In genomic region chr1:152189657-152190442, GRCh38 we compare ENCODE assay signal across 9 cellular contexts. TPM values are rescaled to one million over a fixed set of nuclear protein-coding genes. Genes with fewer than 3 reads are reported as not detected.
DNase-seq lines count a peak whose midpoint lies in the region; ATAC-seq, FAIRE-seq and TF ChIP-seq lines count a peak whose summit lies in the region.
"Had no signal": no experiment of that assay in that cellular context is flagged by ENCODE, and none has a peak within 500 bp of the region (broad histone marks: within the 10 kb centered on the region; RNA-seq: fewer than 3 reads in every experiment).

No MANE protein-coding gene starts in this region.

- H3K4me1 Mint-ChIP-seq in astrocyte (ENCODE audit: low read depth, unreplicated experiment): peaks cover 19% of the 10 kb centered on the region

- H2AFZ ChIP-seq in Loucy (ENCODE audit: low read length) (no peak overlapping the region), astrocyte (ENCODE audit: low read depth, low read length) (peak overlapping the region; percentile 80)

- no peak overlapping the region for H3K27ac ChIP-seq in astrocyte (ENCODE audit: low read depth, low read length)
- H3K27ac ChIP-seq in skin epidermis: peak overlapping the region in 4 of 21 experiments; percentile 15 to 67 (median 44)

- H3K9me3 ChIP-seq in Loucy (ENCODE audit: insufficient read depth, low read depth, low read length): no peaks in the 10 kb centered on the region
- no peaks in the 10 kb centered on the region for H3K9me3 ChIP-seq in astrocyte (ENCODE audit: insufficient read depth, low read depth, low read length)

- H3K27me3 Mint-ChIP-seq in astrocyte (ENCODE audit: low read depth, unreplicated experiment): peaks cover 12% of the 10 kb centered on the region

- TF ChIP-seq CTCF in GM12864 (IDR thresholded peaks at IDR 0.05; ENCODE audit: low read depth, low read length, missing control alignments) (peak; percentile 76), Loucy (conservative IDR thresholded peaks at IDR 0.05; ENCODE audit: low read length) (peak; percentile 90), astrocyte (IDR thresholded peaks at IDR 0.05; ENCODE audit: insufficient read depth, low read depth, low read length) (peak; percentile 76)

- peak; percentile 68 for FAIRE-seq in astrocyte (lab: Jason Lieb, UNC)

- no peaks in the 10 kb centered on the region for H3K9me3 Mint-ChIP-seq in astrocyte (ENCODE audit: unreplicated experiment)

- ATAC-seq in GM18873 (IDR thresholded peaks at IDR 0.05; ENCODE audit: low FRiP score, unreplicated experiment) (no peak), GM21825 (IDR thresholded peaks at IDR 0.05; ENCODE audit: unreplicated experiment) (no peak)

- no peaks in the 10 kb centered on the region for H3F3A ChIP-seq in Loucy (ENCODE audit: low read depth)

- H3K4me2 ChIP-seq in Loucy (ENCODE audit: low read depth, low read length, poor library complexity, severe bottlenecking) (no peak overlapping the region), astrocyte (ENCODE audit: low read length) (peak overlapping the region; percentile 83)

- H3K9ac ChIP-seq in Loucy (ENCODE audit: low read depth, low read length, poor library complexity, severe bottlenecking) (no peak overlapping the region), astrocyte (ENCODE audit: low read length) (peak overlapping the region; percentile 70)

- H3K4me3 ChIP-seq in GM12864 (ENCODE audit: low read depth, low read length): no peak overlapping the region; the same call in 1 of the 2 replicates
- H3K4me3 ChIP-seq in Loucy (ENCODE audit: low read length, poor library complexity, severe bottlenecking): no peak overlapping the region
- peak overlapping the region; percentile 54 for H3K4me3 ChIP-seq in astrocyte (ENCODE audit: insufficient read depth, low read depth, low read length)
- H3K4me3 ChIP-seq in skin epidermis: peak overlapping the region in 6 of 7 experiments; percentile 26 to 52 (median 43)

- H3K79me2 ChIP-seq in Loucy (ENCODE audit: insufficient read depth, low read length) (no peaks in the 10 kb centered on the region), astrocyte (ENCODE audit: insufficient read depth, low read length) (no peaks in the 10 kb centered on the region)

- H3K4me1 ChIP-seq in Loucy (ENCODE audit: insufficient read depth, low read length, poor library complexity, severe bottlenecking) (no peaks in the 10 kb centered on the region), astrocyte (ENCODE audit: insufficient read depth, low read length) (no peaks in the 10 kb centered on the region)

- DNase-seq in GM12864 (ENCODE audit: low read depth): peak; percentile 22
- peak in 4 of 5 experiments; percentile 33 to 67 (median 52) for DNase-seq in T-helper 2 cell
- DNase-seq in astrocyte (ENCODE audit: low read depth): peak; percentile 40
- DNase-seq in hypothalamus (lab: John Stamatoyannopoulos, UW): peak in 28 of 51 donors; percentile 1 to 57 (median 25)

- H3K4me3 Mint-ChIP-seq in astrocyte (ENCODE audit: unreplicated experiment): peak overlapping the region; percentile 74

- H3K9me2 ChIP-seq in Loucy (replicated peaks; ENCODE audit: low read depth, low read length): no peaks in the 10 kb centered on the region

- H3K36me3 ChIP-seq in Loucy (ENCODE audit: insufficient read depth, low read length) (no peaks in the 10 kb centered on the region), astrocyte (ENCODE audit: insufficient read depth, low read length) (no peaks in the 10 kb centered on the region)

- no peak overlapping the region for H3K27ac Mint-ChIP-seq in astrocyte (ENCODE audit: unreplicated experiment)

- no peaks in the 10 kb centered on the region for H3K27me3 ChIP-seq in Loucy (ENCODE audit: insufficient read depth, low read length, poor library complexity, severe bottlenecking)
- H3K27me3 ChIP-seq in astrocyte (ENCODE audit: insufficient read depth, low read length): peaks cover 4% of the 10 kb centered on the region

- H4K20me1 ChIP-seq in Loucy (ENCODE audit: insufficient read depth, low read length, poor library complexity, severe bottlenecking) (no peaks in the 10 kb centered on the region), astrocyte (ENCODE audit: insufficient read depth, low read length) (no peaks in the 10 kb centered on the region)

- no peaks in the 10 kb centered on the region for H3K36me3 Mint-ChIP-seq in astrocyte (ENCODE audit: low read depth, unreplicated experiment)

RNA-seq across cellular contexts. Expression of gene RPTN, which starts 30.8 kb away (rescaled TPM):
- total RNA-seq in astrocyte: 0.07 and 0.09 TPM in 2 replicates
- total RNA-seq: urinary bladder had no signal

RNA-seq across cellular contexts. Expression of gene HRNR, which starts 34.1 kb away (rescaled TPM):
- total RNA-seq in astrocyte: not detected in 2 replicates
- total RNA-seq: urinary bladder had no signal

Comparison
In these comparisons a context has a peak if more than half of its experiments do, and no peak if none do; other contexts are left out.
1. H3K4me3 ChIP-seq: peak in astrocyte (single experiment) and skin epidermis (6 of 7); none in GM12864 (single experiment) and Loucy (single experiment).
2. Peak in every context shown above with its lines, with median percentiles within 50 percentile points of each other: DNase-seq and CTCF ChIP-seq.